8 cellular contexts compared by ENCODE assay signal in genomic region chr7:16732828-16733227, GRCh38. TPM values are rescaled to one million over a fixed set of nuclear protein-coding genes. Genes with fewer than 3 reads are reported as not detected.
"Had no signal": no experiment of that assay in that cellular context is flagged by ENCODE, and none has a peak within 500 bp of the region (broad histone marks: within the 10 kb centered on the region; RNA-seq: fewer than 3 reads in every experiment).

No MANE protein-coding gene starts in this region.

- ATAC-seq: GM12878 had no signal

- H3K4me3 ChIP-seq: GM12878 had no signal

- FAIRE-seq: GM12878, GM12891, GM12892, GM18507, GM19239 had no signal

- DNase-seq: GDM1, GF-D8 had no signal

RNA-seq across cellular contexts. Expression of gene TSPAN13, which starts 20.7 kb away (rescaled TPM):
- total RNA-seq: G401 had no signal
